Comparison of ENCODE assay signal across 23 cellular contexts in genomic region chr13:113740286-113740556, GRCh38.
"Had no signal": no experiment of that assay in that cellular context is flagged by ENCODE, and none has a peak within 500 bp of the region (broad histone marks: within the 10 kb centered on the region; RNA-seq: fewer than 3 reads in every experiment).

No MANE protein-coding gene starts in this region.

- H3K27me3 ChIP-seq: right atrium auricular region, right lobe of liver had no signal

- ATAC-seq: left colon; left lung; lower lobe of right lung; naive thymus-derived CD8-positive, alpha-beta T cell; right lobe of liver; stimulated activated effector memory CD8-positive, alpha-beta T cell treated with anti-CD3 and anti-CD28 coated beads, Interleukin-12 subunit alpha, Interleukin-12 subunit beta, amount 100 ng/mL, for 72 hours; upper lobe of right lung had no signal

- H3K9ac ChIP-seq: parathyroid adenoma had no signal

- H2AFZ ChIP-seq: parathyroid adenoma had no signal

- FAIRE-seq: keratinocyte, urothelium cell line had no signal

- H3K4me2 ChIP-seq: smooth muscle cell had no signal

- DNase-seq: hippocampal formation; left colon; mammary epithelial cell; mesenchymal stem cell; naive thymus-derived CD8-positive, alpha-beta T cell; occipital lobe; stimulated activated CD4-positive, alpha-beta T cell treated with anti-CD3 and anti-CD28 coated beads, Interleukin-4, amount 100 ng/mL, for 24 hours; stimulated activated naive CD4-positive, alpha-beta T cell; tibial artery; trophoblast cell; upper lobe of right lung had no signal

- H3K27ac ChIP-seq: left lung, lower lobe of right lung, neutrophil, parathyroid adenoma, right atrium auricular region, right lobe of liver, suprapubic skin, thoracic aorta, tibial artery, upper lobe of right lung had no signal

- H3K4me3 ChIP-seq: left lung, lower lobe of right lung, right atrium auricular region, right lobe of liver, smooth muscle cell, suprapubic skin, thoracic aorta, tibial artery, upper lobe of right lung had no signal

- H3K36me3 ChIP-seq: left lung, lower lobe of right lung, neutrophil, right atrium auricular region, right lobe of liver, suprapubic skin, thoracic aorta, tibial artery, upper lobe of right lung had no signal

- H3K4me1 ChIP-seq: parathyroid adenoma had no signal

- H3K9me3 ChIP-seq: left lung, lower lobe of right lung, neutrophil, right atrium auricular region, right lobe of liver, suprapubic skin, thoracic aorta, tibial artery, upper lobe of right lung had no signal
